14 cellular contexts compared by ENCODE assay signal in genomic region chr16:27470567-27471431, GRCh38.
A peak's percentile ranks its signal among the peaks of the same experiment; 100 is the strongest.
DNase-seq lines count a peak whose midpoint lies in the region; ATAC-seq, FAIRE-seq and TF ChIP-seq lines count a peak whose summit lies in the region.
"Had no signal": no experiment of that assay in that cellular context is flagged by ENCODE, and none has a peak within 500 bp of the region (broad histone marks: within the 10 kb centered on the region; RNA-seq: fewer than 3 reads in every experiment).

No MANE protein-coding gene starts in this region.

- H3K9me3 ChIP-seq in CD4-positive, CD25-positive, alpha-beta regulatory T cell (ENCODE audit: control insufficient read depth in 2 of 2, low read length in 2 of 2): no peaks in the 10 kb centered on the region
- H3K9me3 ChIP-seq in T-helper 17 cell (ENCODE audit: control insufficient read depth, low read length, poor library complexity, severe bottlenecking) (no peaks in the 10 kb centered on the region), heart right ventricle (no peaks in the 10 kb centered on the region)

- peaks cover 0 to 2% (median under 1%) of the 10 kb centered on the region in 4 donors for H3K4me1 Mint-ChIP-seq in CD4-positive, CD25-positive, alpha-beta regulatory T cell
- peaks cover 8% of the 10 kb centered on the region for H3K4me1 Mint-ChIP-seq in T-helper 17 cell
- H3K4me1 Mint-ChIP-seq: activated CD4-positive, alpha-beta T cell treated with anti-CD3 and anti-CD28 coated beads for 36 hours had no signal

- H3K27me3 ChIP-seq in CD4-positive, CD25-positive, alpha-beta regulatory T cell (ENCODE audit: control insufficient read depth, insufficient read depth, low read length): no peaks in the 10 kb centered on the region
- H3K27me3 ChIP-seq in heart right ventricle: no peaks in the 10 kb centered on the region

- WGBS in heart right ventricle, 2 donors: 74 to 82% methylated on average over 28 of the region's 28 CpGs

- H3K36me3 ChIP-seq in CD4-positive, CD25-positive, alpha-beta regulatory T cell (ENCODE audit: control insufficient read depth, insufficient read depth, low read length): peaks cover 84% of the 10 kb centered on the region
- H3K36me3 ChIP-seq in heart right ventricle: peaks cover 0 to 100% (median 83%) of the 10 kb centered on the region in 9 donors

- no peak for FAIRE-seq in D721Med (lab: Jason Lieb, UNC)
- FAIRE-seq: colon had no signal

- H3K9me3 Mint-ChIP-seq in CD4-positive, CD25-positive, alpha-beta regulatory T cell: no peaks in the 10 kb centered on the region
- H3K9me3 Mint-ChIP-seq: activated T-helper 1 cell treated with anti-CD3 and anti-CD28 coated beads, Interleukin-12 subunit alpha, Interleukin-12 subunit beta, Interleukin-2, Interleukin-4 antibody, amounts not matched to agents 30 ng/mL and 10 ng/mL and 1 ng/mL, durations not matched to agents 14 hours and 24 hours and 36 hours; CD4-positive, alpha-beta T cell had no signal

- no peaks in the 10 kb centered on the region for H3K4me1 ChIP-seq in CD4-positive, CD25-positive, alpha-beta regulatory T cell (ENCODE audit: control insufficient read depth, insufficient read depth, low read length, poor library complexity, severe bottlenecking)
- peaks cover 0 to 11% (median 0%) of the 10 kb centered on the region in 9 donors for H3K4me1 ChIP-seq in heart right ventricle

- peaks cover 67% of the 10 kb centered on the region for H3K36me3 Mint-ChIP-seq in CD4-positive, CD25-positive, alpha-beta regulatory T cell
- H3K36me3 Mint-ChIP-seq in T-helper 17 cell (ENCODE audit: low read depth): peaks cover 24% of the 10 kb centered on the region

- H3K4me3 Mint-ChIP-seq in CD4-positive, CD25-positive, alpha-beta regulatory T cell: peak overlapping the region in 1 of 4 donors; percentile 25
- no peak overlapping the region for H3K4me3 Mint-ChIP-seq in T-helper 17 cell
- H3K4me3 Mint-ChIP-seq: activated CD4-positive, alpha-beta T cell treated with anti-CD3 and anti-CD28 coated beads for 36 hours; activated T-helper 1 cell treated with anti-CD3 and anti-CD28 coated beads, Interleukin-12 subunit alpha, Interleukin-12 subunit beta, Interleukin-2, Interleukin-4 antibody, amounts not matched to agents 30 ng/mL and 10 ng/mL and 1 ng/mL, durations not matched to agents 14 hours and 24 hours and 36 hours; CD4-positive, alpha-beta T cell had no signal

- no peak overlapping the region for H3K27ac ChIP-seq in CD4-positive, CD25-positive, alpha-beta regulatory T cell (ENCODE audit: insufficient read depth, low read length, poor library complexity, severe bottlenecking)
- peak overlapping the region in 1 of 10 donors; percentile 29 for H3K27ac ChIP-seq in heart right ventricle

- no peak overlapping the region for H3K4me3 ChIP-seq in CD4-positive, CD25-positive, alpha-beta regulatory T cell (ENCODE audit: low read depth, low read length)
- no peak overlapping the region for H3K4me3 ChIP-seq in heart right ventricle

- intact Hi-C loops in heart right ventricle (cut with DNase I): loop anchor here in 1 of 10 donors (10.0 kb wide), 1 partner anchor 64 kb away; no protein-coding TSS in a partner anchor

- DNase-seq in CD4-positive, CD25-positive, alpha-beta regulatory T cell: no peak
- DNase-seq in T-helper 17 cell: no peak
- DNase-seq in heart right ventricle: no peak
- DNase-seq in omental fat pad (ENCODE audit: low spot score): no peak
- DNase-seq in D721Med (ENCODE audit: insufficient read length, low spot score): no peak
- no peak for DNase-seq in mesenteric fat pad (ENCODE audit: low spot score)
- DNase-seq in stimulated activated CD4-positive, alpha-beta T cell treated with anti-CD3 and anti-CD28 coated beads, Interleukin-4, amount 100 ng/mL, for 4 hours: no peak
- DNase-seq in putamen (ENCODE audit: low spot score): no peak
- DNase-seq: activated CD4-positive, alpha-beta T cell treated with anti-CD3 and anti-CD28 coated beads for 36 hours; CD4-positive, alpha-beta T cell; NCI-H526; stimulated activated CD4-positive, alpha-beta T cell treated with anti-CD3 and anti-CD28 coated beads, Interleukin-2, amount 100 ng/mL, for 48 hours had no signal

- H3K27ac Mint-ChIP-seq in CD4-positive, CD25-positive, alpha-beta regulatory T cell: peak overlapping the region in 2 of 3 donors; percentile 42 to 44
- H3K27ac Mint-ChIP-seq in T-helper 17 cell: peak overlapping the region; percentile 67
- H3K27ac Mint-ChIP-seq: activated CD4-positive, alpha-beta T cell treated with anti-CD3 and anti-CD28 coated beads for 36 hours; activated T-helper 1 cell treated with anti-CD3 and anti-CD28 coated beads, Interleukin-12 subunit alpha, Interleukin-12 subunit beta, Interleukin-2, Interleukin-4 antibody, amounts not matched to agents 30 ng/mL and 10 ng/mL and 1 ng/mL, durations not matched to agents 14 hours and 24 hours and 36 hours; CD4-positive, alpha-beta T cell had no signal

- ATAC-seq in CD4-positive, CD25-positive, alpha-beta regulatory T cell (ENCODE audit: low read depth in 2 of 2): no peak
- ATAC-seq in T-helper 17 cell (no peak), heart right ventricle (peak in 6 of 8 donors; percentile 36 to 70 (median 54)), omental fat pad (ENCODE audit: low FRiP score) (peak; percentile 59)
- ATAC-seq: activated CD4-positive, alpha-beta T cell treated with anti-CD3 and anti-CD28 coated beads for 36 hours had no signal

- TF ChIP-seq CTCF in heart right ventricle (IDR thresholded peaks at IDR 0.05): no peak
- no peak for TF ChIP-seq CTCF in omental fat pad (IDR thresholded peaks at IDR 0.05)
- TF ChIP-seq CTCF in D721Med (IDR thresholded peaks at IDR 0.05; ENCODE audit: insufficient read depth, missing control alignments): no peak

- H3K27me3 Mint-ChIP-seq in CD4-positive, CD25-positive, alpha-beta regulatory T cell: no peaks in the 10 kb centered on the region
- H3K27me3 Mint-ChIP-seq in T-helper 17 cell: no peaks in the 10 kb centered on the region
- H3K27me3 Mint-ChIP-seq: activated CD4-positive, alpha-beta T cell treated with anti-CD3 and anti-CD28 coated beads for 36 hours; CD4-positive, alpha-beta T cell had no signal

Comparison
In these comparisons a context has a peak if more than half of its experiments do, and no peak if none do; other contexts are left out.
1. ATAC-seq: peak in heart right ventricle (6 of 8) and omental fat pad (single experiment); none in CD4-positive, CD25-positive, alpha-beta regulatory T cell (0 of 2) and T-helper 17 cell (single experiment).